1 cellular context compared by ENCODE assay signal in genomic region chr14:104138891-104139459, GRCh38.
TF ChIP-seq lines count a peak whose summit lies in the region.

No MANE protein-coding gene starts in this region.

TF ChIP-seq in H1, 55 proteins besides CTCF, POLR2A, EP300 and RAD21:
- TF ChIP-seq EZH2 (IDR thresholded peaks at IDR 0.05; ENCODE audit: low read depth, low read length, severe bottlenecking) (peak; percentile 24), SUZ12 (IDR thresholded peaks at IDR 0.05; ENCODE audit: low read length) (peak; percentile 21; the same call in 1 of the 2 replicates), JUND (IDR thresholded peaks at IDR 0.05; ENCODE audit: low read length) (no peak), NRF1 (IDR thresholded peaks at IDR 0.05; ENCODE audit: low read depth, low read length) (no peak), YY1 (IDR thresholded peaks at IDR 0.05; ENCODE audit: low read depth, low read length) (no peak), RBBP5 (IDR thresholded peaks at IDR 0.05; ENCODE audit: borderline replicate concordance, low read depth, low read length) (no peak), BRCA1 (IDR thresholded peaks at IDR 0.05; ENCODE audit: low read depth, low read length) (no peak), ATF2 (IDR thresholded peaks at IDR 0.05; ENCODE audit: low read length) (no peak)
